Comparison of ENCODE assay signal across 1 cellular context in genomic region chr17:76547183-76547641, GRCh38.
TF ChIP-seq lines count a peak whose summit lies in the region.

No MANE protein-coding gene starts in this region.

TF ChIP-seq in HepG2, 621 proteins besides CTCF, POLR2A, EP300 and RAD21 (continued from another document and continues in another):
- TF ChIP-seq ZNF597 (CRISPR knock-in tag; IDR thresholded peaks at IDR 0.05) (no peak), ERF (CRISPR knock-in tag; IDR thresholded peaks at IDR 0.05) (peak; percentile 47; the same call in 1 of the 2 replicates), ATF4 (CRISPR knock-in tag; IDR thresholded peaks at IDR 0.05) (no peak), RXRB (CRISPR knock-in tag; IDR thresholded peaks at IDR 0.05; ENCODE audit: borderline replicate concordance) (0 out of 2 replicates have a peak, but pooled peaks have one; percentile 18), ZKSCAN8 (CRISPR knock-in tag; IDR thresholded peaks at IDR 0.05; ENCODE audit: borderline replicate concordance) (peak; percentile 56; the same call in 1 of the 2 replicates), ZNF687 (CRISPR knock-in tag; IDR thresholded peaks at IDR 0.05) (peak; percentile 68), KDM5B (CRISPR knock-in tag; IDR thresholded peaks at IDR 0.05; ENCODE audit: borderline replicate concordance) (peak; percentile 41; the same call in 1 of the 2 replicates), ATF2 (CRISPR knock-in tag; IDR thresholded peaks at IDR 0.05) (peak; percentile 25; the same call in 1 of the 2 replicates), PREB (CRISPR knock-in tag; IDR thresholded peaks at IDR 0.05) (no peak), ZNF280B (CRISPR knock-in tag; IDR thresholded peaks at IDR 0.05; ENCODE audit: borderline replicate concordance) (peak; percentile 35; the same call in 1 of the 2 replicates), FOXK1 (CRISPR knock-in tag; IDR thresholded peaks at IDR 0.05; ENCODE audit: borderline replicate concordance, low read depth) (peak; percentile 23; the same call in 1 of the 2 replicates), CSRNP1 (CRISPR knock-in tag; IDR thresholded peaks at IDR 0.05) (no peak), NFE2 (CRISPR knock-in tag; IDR thresholded peaks at IDR 0.05) (no peak), ARNTL (CRISPR knock-in tag; IDR thresholded peaks at IDR 0.05) (peak; percentile 64; the same call in 1 of the 2 replicates), SNAPC2 (CRISPR knock-in tag; IDR thresholded peaks at IDR 0.05) (no peak), CCDC6 (CRISPR knock-in tag; IDR thresholded peaks at IDR 0.05) (0 out of 2 replicates have a peak, but pooled peaks have one; percentile 36), ZNF724P (CRISPR knock-in tag; IDR thresholded peaks at IDR 0.05; ENCODE audit: borderline replicate concordance) (peak; percentile 48; the same call in 1 of the 2 replicates), AHDC1 (CRISPR knock-in tag; IDR thresholded peaks at IDR 0.05; ENCODE audit: borderline replicate concordance) (no peak), NR2F1 (CRISPR knock-in tag; IDR thresholded peaks at IDR 0.05) (0 out of 4 replicates have a peak, but pooled peaks of 1 of the 2 experiments have one; percentile 6), MIER3 (CRISPR knock-in tag; IDR thresholded peaks at IDR 0.05; ENCODE audit: borderline replicate concordance) (0 out of 2 replicates have a peak, but pooled peaks have one; percentile 40), ZZZ3 (CRISPR knock-in tag; IDR thresholded peaks at IDR 0.05; ENCODE audit: borderline replicate concordance) (no peak), FOSL2 (CRISPR knock-in tag; IDR thresholded peaks at IDR 0.05) (peak; percentile 65), JARID2 (CRISPR knock-in tag; IDR thresholded peaks at IDR 0.05; ENCODE audit: insufficient replicate concordance) (peak; percentile 43), UBTF (CRISPR knock-in tag; IDR thresholded peaks at IDR 0.05) (no peak), GTF3A (CRISPR knock-in tag; conservative IDR thresholded peaks at IDR 0.05) (0 out of 2 replicates have a peak, but pooled peaks have one; percentile 29)
